In genomic region chr11:7495997-7496545, GRCh38 we compare ENCODE assay signal across 9 cellular contexts. TPM values are rescaled to one million over a fixed set of nuclear protein-coding genes. Genes with fewer than 3 reads are reported as not detected.
DNase-seq lines count a peak whose midpoint lies in the region; ATAC-seq and TF ChIP-seq lines count a peak whose summit lies in the region.
"Had no signal": no experiment of that assay in that cellular context is flagged by ENCODE, and none has a peak within 500 bp of the region (broad histone marks: within the 10 kb centered on the region; RNA-seq: fewer than 3 reads in every experiment).

No MANE protein-coding gene starts in this region.

- peak; percentile 47 for DNase-seq in GM13977 (ENCODE audit: low spot score)
- DNase-seq in GM20000 (ENCODE audit: low spot score): peak; percentile 57
- no peak for DNase-seq in mucosa of gallbladder (ENCODE audit: low spot score)
- DNase-seq in NCI-H748 treated with DMSO at 0.1 percent for 48 hours (lab: John Stamatoyannopoulos, UW): no peak
- DNase-seq in DMS153 treated with DMSO at 0.1 percent for 48 hours (lab: John Stamatoyannopoulos, UW; ENCODE audit: unreplicated experiment): no peak
- DNase-seq in UCSD-AML1 (lab: John Stamatoyannopoulos, UW; ENCODE audit: unreplicated experiment): no peak

- peak overlapping the region; percentile 65 for H3K27ac Mint-ChIP-seq in dendritic cell treated with granulocyte-macrophage colony-stimulating factor and Interleukin-4, amounts not matched to agents 40 ng/mL and 50 ng/mL, for 4 days

- intact Hi-C loops in dendritic cell treated with granulocyte-macrophage colony-stimulating factor and Interleukin-4, amounts not matched to agents 40 ng/mL and 50 ng/mL, for 4 days (cut with micrococcal nuclease): no loop called here

- H3K36me3 Mint-ChIP-seq in dendritic cell treated with granulocyte-macrophage colony-stimulating factor and Interleukin-4, amounts not matched to agents 40 ng/mL and 50 ng/mL, for 4 days (ENCODE audit: low read depth): no peaks in the 10 kb centered on the region

- no peaks in the 10 kb centered on the region for H3K9me3 Mint-ChIP-seq in dendritic cell treated with granulocyte-macrophage colony-stimulating factor and Interleukin-4, amounts not matched to agents 40 ng/mL and 50 ng/mL, for 4 days

- in situ Hi-C loops in GM13977 (cut with MboI; ENCODE audit: low pct_unique_long_range_greater_than_20kb, low sequenced_read_pairs, unreplicated experiment): no loop called here

- peak; percentile 95 for ATAC-seq in HG03342 (IDR thresholded peaks at IDR 0.05; ENCODE audit: unreplicated experiment)
- ATAC-seq: body of pancreas had no signal

- TF ChIP-seq CTCF in GM13977 (IDR thresholded peaks at IDR 0.05; ENCODE audit: extremely low read depth, insufficient read depth, missing control alignments) (no peak), GM20000 (IDR thresholded peaks at IDR 0.05; ENCODE audit: extremely low read depth, missing control alignments) (no peak)

- H3K27me3 Mint-ChIP-seq in dendritic cell treated with granulocyte-macrophage colony-stimulating factor and Interleukin-4, amounts not matched to agents 40 ng/mL and 50 ng/mL, for 4 days: no peaks in the 10 kb centered on the region

- H3K4me3 Mint-ChIP-seq in dendritic cell treated with granulocyte-macrophage colony-stimulating factor and Interleukin-4, amounts not matched to agents 40 ng/mL and 50 ng/mL, for 4 days: no peak overlapping the region

- H3K4me1 Mint-ChIP-seq in dendritic cell treated with granulocyte-macrophage colony-stimulating factor and Interleukin-4, amounts not matched to agents 40 ng/mL and 50 ng/mL, for 4 days (ENCODE audit: low read depth): peaks cover 25% of the 10 kb centered on the region

RNA-seq across cellular contexts. Expression of gene OLFML1, which starts 10.8 kb away (rescaled TPM):
- total RNA-seq in mucosa of gallbladder: 12.9 TPM

RNA-seq across cellular contexts. Expression of gene PPFIBP2, which starts 17.7 kb away (rescaled TPM):
- 104 TPM for total RNA-seq in mucosa of gallbladder

Comparison
In these comparisons a context has a peak if more than half of its experiments do, and no peak if none do; other contexts are left out.
1. DNase-seq: peak in GM13977 (single experiment) and GM20000 (single experiment); none in mucosa of gallbladder (single experiment), NCI-H748 treated with DMSO at 0.1 percent for 48 hours (single experiment), DMS153 treated with DMSO at 0.1 percent for 48 hours (single experiment) and UCSD-AML1 (single experiment).